Comparison of ENCODE assay signal across 9 cellular contexts in genomic region chr22:39090426-39091064, GRCh38. TPM values are rescaled to one million over a fixed set of nuclear protein-coding genes. Genes with fewer than 3 reads are reported as not detected.
DNase-seq lines count a peak whose midpoint lies in the region; ATAC-seq and TF ChIP-seq lines count a peak whose summit lies in the region.
"Had no signal": no experiment of that assay in that cellular context is flagged by ENCODE, and none has a peak within 500 bp of the region (broad histone marks: within the 10 kb centered on the region; RNA-seq: fewer than 3 reads in every experiment).

No MANE protein-coding gene starts in this region.

- H3K36me3 ChIP-seq in PC-9 (ENCODE audit: low read depth) (no peaks in the 10 kb centered on the region), mesendoderm (ENCODE audit: control insufficient read depth, insufficient read depth, low read length) (no peaks in the 10 kb centered on the region), esophagus muscularis mucosa (no peaks in the 10 kb centered on the region)

- intact Hi-C loops in PC-9 (cut with micrococcal nuclease; ENCODE audit: unreplicated experiment) (loop anchor here (2.0 kb wide), 1 partner anchor 24 kb away; no protein-coding TSS in a partner anchor), esophagus muscularis mucosa (cut with DNase I) (no loop called here)

- in situ Hi-C loops in ACHN (cut with HindIII; ENCODE audit: low pct_ligation_motif_present, low pct_unique_long_range_greater_than_20kb, low sequenced_read_pairs): no loop called here

- no peak overlapping the region for H3K9ac ChIP-seq in mesendoderm (ENCODE audit: low read length)

- H3K18ac ChIP-seq in mesendoderm (ENCODE audit: low read length): no peak overlapping the region

- no peak overlapping the region for H2BK5ac ChIP-seq in mesendoderm (ENCODE audit: low read length)

- H3K4me1 ChIP-seq in PC-9 (replicated peaks; ENCODE audit: insufficient read depth) (peaks cover 76% of the 10 kb centered on the region), mesendoderm (ENCODE audit: control insufficient read depth, low read depth, low read length) (peaks cover 2% of the 10 kb centered on the region), esophagus muscularis mucosa (peaks cover 5 to 12% (median 10%) of the 10 kb centered on the region in 4 donors)

- H3K79me2 ChIP-seq in PC-9 (ENCODE audit: low read depth): no peaks in the 10 kb centered on the region
- H3K79me2 ChIP-seq in mesendoderm (ENCODE audit: control insufficient read depth, insufficient read depth, low read length): no peaks in the 10 kb centered on the region

- H3K4me3 ChIP-seq in PC-9: no peak overlapping the region
- H3K4me3 ChIP-seq in mesendoderm (ENCODE audit: low read length): no peak overlapping the region
- no peak overlapping the region for H3K4me3 ChIP-seq in esophagus muscularis mucosa

- H3K4ac ChIP-seq in mesendoderm (ENCODE audit: low read depth, low read length): no peak overlapping the region

- peaks cover 41% of the 10 kb centered on the region for H3F3A ChIP-seq in PC-9 (ENCODE audit: insufficient read depth, low read depth)

- H4K20me1 ChIP-seq in PC-9 (ENCODE audit: insufficient read depth): no peaks in the 10 kb centered on the region

- no peak for TF ChIP-seq POLR2A in esophagus muscularis mucosa (IDR thresholded peaks at IDR 0.05; ENCODE audit: low read depth)

- DNase-seq in PC-9: peak; percentile 86 to 97
- DNase-seq in activated T-cell treated with anti-CD3 and anti-CD28 coated beads for 48 hours (ENCODE audit: low read depth): peak; percentile 75
- DNase-seq in mesendoderm: no peak
- peak; percentile 84 for DNase-seq in stimulated activated naive CD4-positive, alpha-beta T cell treated with Interleukin-2 at 50 U/mL for 16 hours (lab: John Stamatoyannopoulos, UW)
- DNase-seq in ACHN: no peak
- no peak for DNase-seq in esophagus muscularis mucosa (ENCODE audit: extremely low spot score)
- DNase-seq: NCI-H187 had no signal

- WGBS in mesendoderm (ENCODE audit: extremely low coverage, insufficient coverage, low lambda C conversion rate): no CpG with 5 or more reads among the region's 15 CpGs
- WGBS in esophagus muscularis mucosa: 89% methylated on average over 6 of the region's 15 CpGs

- H3K9me2 ChIP-seq in PC-9 (ENCODE audit: insufficient read depth): no peaks in the 10 kb centered on the region

- H3K23ac ChIP-seq in mesendoderm (ENCODE audit: low read length): no peak overlapping the region

- H3K4me2 ChIP-seq in PC-9 (peak overlapping the region; percentile 60), mesendoderm (ENCODE audit: low read length) (no peak overlapping the region)

- no peak overlapping the region for H2BK120ac ChIP-seq in mesendoderm (ENCODE audit: low read depth, low read length)

- peak overlapping the region; percentile 71 for H3K27ac ChIP-seq in PC-9
- no peak overlapping the region for H3K27ac ChIP-seq in mesendoderm (ENCODE audit: low read depth, low read length)
- no peak overlapping the region for H3K27ac ChIP-seq in esophagus muscularis mucosa (replicated peaks in 1 of 4)

- no TSS peak for BruUV-seq in PC-9 (replicated peaks; lab: Mats Ljungman, UMichigan)

- no peak overlapping the region for H2BK15ac ChIP-seq in mesendoderm (replicated peaks; ENCODE audit: low read depth)

- H3K9me3 ChIP-seq in PC-9 (ENCODE audit: insufficient read depth, low read depth): no peaks in the 10 kb centered on the region
- no peaks in the 10 kb centered on the region for H3K9me3 ChIP-seq in esophagus muscularis mucosa

- no peaks in the 10 kb centered on the region for H3K27me3 ChIP-seq in PC-9 (ENCODE audit: insufficient read depth, low read depth)
- H3K27me3 ChIP-seq in mesendoderm (ENCODE audit: insufficient read depth, low read length, poor library complexity): no peaks in the 10 kb centered on the region
- H3K27me3 ChIP-seq in esophagus muscularis mucosa: no peaks in the 10 kb centered on the region

- POLR2A ChIA-PET in PC-9 (lab: Charles Lee; ENCODE audit: unreplicated experiment): interaction anchor here (0.6 kb wide), 1 partner anchor 103 kb away, joined by 5 read pairs; no protein-coding TSS in a partner anchor

- no peak for ATAC-seq in HG02884 (IDR thresholded peaks at IDR 0.05; ENCODE audit: unreplicated experiment)
- ATAC-seq in GM18868 (IDR thresholded peaks at IDR 0.05; ENCODE audit: unreplicated experiment): no peak

- no peak overlapping the region for H3K56ac ChIP-seq in mesendoderm (ENCODE audit: low read length)

- CTCF ChIA-PET in PC-9 (lab: Charles Lee): interaction anchor here (0.6 kb wide), 1 partner anchor 13 kb away, joined by 3 read pairs; the partner anchor contains the start of gene APOBEC3G

- no peak for TF ChIP-seq EP300 in esophagus muscularis mucosa (IDR thresholded peaks at IDR 0.05)

- H2AK5ac ChIP-seq in mesendoderm (ENCODE audit: low read length): peak overlapping the region; percentile 65

- H4K5ac ChIP-seq in mesendoderm (ENCODE audit: low read length): no peak overlapping the region

- no peak overlapping the region for H2AFZ ChIP-seq in PC-9

- TF ChIP-seq CTCF in PC-9 (conservative IDR thresholded peaks at IDR 0.05): no peak
- TF ChIP-seq CTCF in esophagus muscularis mucosa (IDR thresholded peaks at IDR 0.05): no peak

- no peaks in the 10 kb centered on the region for H3K79me1 ChIP-seq in mesendoderm (ENCODE audit: low read length)

- H4K8ac ChIP-seq in mesendoderm (ENCODE audit: low read depth, low read length): no peak overlapping the region

RNA-seq across cellular contexts. Expression of gene APOBEC3H, which starts 6.5 kb away (rescaled TPM):
- 1.5 and 2.5 TPM in 2 replicates for total RNA-seq in PC-9 (2021)
- 0.14 TPM for polyA plus RNA-seq in mesendoderm (2013, experiment 1 of 2)
- 0.14 TPM for polyA plus RNA-seq in mesendoderm (2013, experiment 2 of 2)
- under 1 TPM in 1 of 4 donors, not detected in 3; 0.39 TPM for total RNA-seq in esophagus muscularis mucosa

RNA-seq across cellular contexts. Expression of gene APOBEC3G, which starts 13.5 kb away (rescaled TPM):
- 9.5 and 14.0 TPM in 2 replicates for total RNA-seq in PC-9 (2021)
- polyA plus RNA-seq in mesendoderm (2013, experiment 1 of 2): 3.1 TPM
- 2.7 TPM for polyA plus RNA-seq in mesendoderm (2013, experiment 2 of 2)
- 1 to 10 TPM; 4.1 to 7.9 (median 5.5) TPM for total RNA-seq in esophagus muscularis mucosa

RNA-seq across cellular contexts. Expression of gene APOBEC3F, which starts 49.9 kb away (rescaled TPM):
- total RNA-seq in PC-9 (2021) (28.3 and 29.6 TPM in 2 replicates), esophagus muscularis mucosa (1 to 10 TPM; 2.8 to 5.0 (median 3.9) TPM)
- polyA plus RNA-seq in mesendoderm (2013, experiment 1 of 2): 4.0 TPM
- polyA plus RNA-seq in mesendoderm (2013, experiment 2 of 2): 3.4 TPM

Comparison
In these comparisons a context has a peak if more than half of its experiments do, and no peak if none do; other contexts are left out.
1. DNase-seq: peak in PC-9 (2 of 2), activated T-cell treated with anti-CD3 and anti-CD28 coated beads for 48 hours (single experiment) and stimulated activated naive CD4-positive, alpha-beta T cell treated with Interleukin-2 at 50 U/mL for 16 hours (single experiment); none in mesendoderm (single experiment), ACHN (single experiment) and esophagus muscularis mucosa (single experiment).